ENCODE assay signal across 13 cellular contexts in genomic region chr14:24032727-24033418, GRCh38. TPM values are rescaled to one million over a fixed set of nuclear protein-coding genes. Genes with fewer than 3 reads are reported as not detected.
DNase-seq lines count a peak whose midpoint lies in the region; ATAC-seq and TF ChIP-seq lines count a peak whose summit lies in the region.
"Had no signal": no experiment of that assay in that cellular context is flagged by ENCODE, and none has a peak within 500 bp of the region (broad histone marks: within the 10 kb centered on the region; RNA-seq: fewer than 3 reads in every experiment).

No MANE protein-coding gene starts in this region.

- CTCF ChIA-PET in MCF 10A (lab: Yijun Ruan, JAX), result interaction anchor here (0.6 to 1.4 kb wide), 4 partner anchors 19 to 1133 kb away, joined by 3 read pairs; partner anchors contain the start of gene CARMIL3
- CTCF ChIA-PET in GM10248 (lab: Yijun Ruan, JAX), result interaction anchor here (0.9 to 1.5 kb wide), 3 partner anchors 15 to 61 kb away, joined by 3 to 4 read pairs (median 3); no protein-coding TSS in a partner anchor

- peaks cover 6% of the 10 kb centered on the region for H3K27me3 Mint-ChIP-seq in MCF 10A (ENCODE audit: insufficient read depth, unreplicated experiment)

- DNase-seq in MCF 10A (ENCODE audit: unreplicated experiment), result peak; percentile 91
- no peak for DNase-seq in breast epithelium (ENCODE audit: low spot score in 2 of 2)
- DNase-seq in SIG-M5 treated with dmso at 0.1 percent for 504 hours (lab: John Stamatoyannopoulos, UW; ENCODE audit: unreplicated experiment), result peak; percentile 83
- DNase-seq in foreskin keratinocyte, result peak; percentile 87
- no peak for DNase-seq in aorta
- DNase-seq in NCI-H187 treated with DMSO at 0.1 percent for 48 hours (lab: John Stamatoyannopoulos, UW), result no peak
- DNase-seq in GM10248 (ENCODE audit: extremely low spot score), result no peak
- DNase-seq: activated CD4-positive, alpha-beta T cell treated with anti-CD3 and anti-CD28 coated beads, Interleukin-2, amount 50 U/mL, for 48 hours; activated naive CD8-positive, alpha-beta T cell treated with anti-CD3 and anti-CD28 coated beads, Interleukin-2, amount 10 ng/mL, durations not matched to agents 7 days and 5 days; lower lobe of right lung; NCI-H2227 treated with DMSO at 0.1 percent for 48 hours had no signal

- H3K36me3 ChIP-seq in breast epithelium (no peaks in the 10 kb centered on the region), aorta (ENCODE audit: control insufficient read depth in 1 of 2, insufficient read depth in 2 of 2, low read length in 1 of 2) (no peaks in the 10 kb centered on the region)
- H3K36me3 ChIP-seq: lower lobe of right lung had no signal

- H3K4me1 Mint-ChIP-seq in MCF 10A (ENCODE audit: insufficient read depth, unreplicated experiment), result peaks cover 11% of the 10 kb centered on the region

- 79 to 86% methylated on average over 2 of the region's 2 CpGs for WGBS in aorta, 2 donors

- H3K9me3 ChIP-seq in breast epithelium (peaks cover 0 to 8% of the 10 kb centered on the region in 2 donors), aorta (ENCODE audit: control insufficient read depth, low read length) (peaks cover 1% of the 10 kb centered on the region)

- H3K9me3 Mint-ChIP-seq in MCF 10A (ENCODE audit: unreplicated experiment), result peaks cover under 1% of the 10 kb centered on the region

- intact Hi-C loops in MCF 10A (cut with micrococcal nuclease), result no loop called here
- intact Hi-C loops in breast epithelium (cut with DNase I; ENCODE audit: low total_unique reads), result loop anchor here (10.0 kb wide), 1 partner anchor 48 kb away; the partner anchor contains the start of gene DHRS4L2
- intact Hi-C loops in aorta (cut with DNase I), result no loop called here

- H3K27me3 ChIP-seq in breast epithelium (no peaks in the 10 kb centered on the region), foreskin keratinocyte (no peaks in the 10 kb centered on the region), aorta (ENCODE audit: control insufficient read depth in 1 of 2, insufficient read depth in 2 of 2, low read length in 1 of 2) (no peaks in the 10 kb centered on the region)

- H3K27ac ChIP-seq in breast epithelium, result no peak overlapping the region
- H3K27ac ChIP-seq in foreskin keratinocyte, result no peak overlapping the region
- H3K27ac ChIP-seq in aorta (ENCODE audit: low read depth in 1 of 2, low read length in 2 of 2), result no peak overlapping the region
- H3K27ac ChIP-seq: lower lobe of right lung had no signal

- no peak overlapping the region for H3K27ac Mint-ChIP-seq in MCF 10A (ENCODE audit: low read depth, unreplicated experiment)
- H3K27ac Mint-ChIP-seq: activated naive CD8-positive, alpha-beta T cell treated with anti-CD3 and anti-CD28 coated beads, Interleukin-2, amount 10 ng/mL, durations not matched to agents 7 days and 5 days had no signal

- H3K36me3 Mint-ChIP-seq in MCF 10A (ENCODE audit: insufficient read depth, unreplicated experiment), result no peaks in the 10 kb centered on the region

- H3K4me1 ChIP-seq in breast epithelium (no peaks in the 10 kb centered on the region), foreskin keratinocyte (no peaks in the 10 kb centered on the region), aorta (ENCODE audit: control insufficient read depth in 1 of 2, insufficient read depth in 2 of 2, low read length in 2 of 2) (no peaks in the 10 kb centered on the region)

- ATAC-seq in foreskin keratinocyte, result peak; percentile 27
- ATAC-seq in aorta (ENCODE audit: low FRiP score), result peak; percentile 33
- ATAC-seq in HG02571 (IDR thresholded peaks at IDR 0.05; ENCODE audit: unreplicated experiment), result no peak
- ATAC-seq: lower lobe of right lung had no signal

- H3K4me3 Mint-ChIP-seq in MCF 10A (ENCODE audit: unreplicated experiment), result no peak overlapping the region
- H3K4me3 Mint-ChIP-seq: activated naive CD8-positive, alpha-beta T cell treated with anti-CD3 and anti-CD28 coated beads, Interleukin-2, amount 10 ng/mL, durations not matched to agents 7 days and 5 days had no signal

- POLR2A ChIA-PET in MCF 10A (lab: Yijun Ruan, JAX) (interaction anchor here (0.5 to 0.9 kb wide), 3 partner anchors 14 to 1051 kb away, joined by 3 read pairs; partner anchors contain the start of gene AJUBA), GM10248 (lab: Yijun Ruan, JAX) (no interaction called here)

- TF ChIP-seq POLR2A in breast epithelium (IDR thresholded peaks at IDR 0.05), result no peak

- H3K4me3 ChIP-seq in breast epithelium, result no peak overlapping the region
- no peak overlapping the region for H3K4me3 ChIP-seq in aorta (ENCODE audit: low read length in 2 of 2)
- H3K4me3 ChIP-seq: lower lobe of right lung had no signal

- TF ChIP-seq CTCF in MCF 10A (IDR thresholded peaks at IDR 0.05; ENCODE audit: unreplicated experiment) (no peak), breast epithelium (IDR thresholded peaks at IDR 0.05) (no peak), foreskin keratinocyte (conservative IDR thresholded peaks at IDR 0.05) (no peak), GM10248 (IDR thresholded peaks at IDR 0.05; ENCODE audit: control extremely low read depth, extremely low read depth, low read depth, missing control alignments) (no peak)

- BruUV-seq in MCF 10A (replicated peaks; lab: Mats Ljungman, UMichigan), result no TSS peak

RNA-seq across cellular contexts. Expression of gene CARMIL3, which starts 18.9 kb away (rescaled TPM):
- total RNA-seq in MCF 10A (2022) (0.20 TPM in 1 of 2 replicates, not detected in the other), breast epithelium (under 1 TPM; 0.16 to 0.98 (median 0.73) TPM), foreskin keratinocyte (0.07 TPM in 2 replicates), aorta (under 1 TPM; 0.24 to 0.42 TPM)
- polyA plus RNA-seq in foreskin keratinocyte (0.03 TPM in 1 of 2 replicates, not detected in the other), aorta (under 1 TPM in 1 of 2 donors, not detected in 1; 0.43 TPM)

RNA-seq across cellular contexts. Expression of gene CPNE6, which starts 38.5 kb away (rescaled TPM):
- total RNA-seq in MCF 10A (2022), result not detected in 2 replicates
- not detected for total RNA-seq in breast epithelium
- total RNA-seq in foreskin keratinocyte, result not detected in 2 replicates
- not detected in 2 replicates for polyA plus RNA-seq in foreskin keratinocyte
- total RNA-seq in aorta, result under 1 TPM; 0.71 to 0.99 TPM
- under 1 TPM; 0.03 to 0.25 TPM for polyA plus RNA-seq in aorta
- total RNA-seq: A673, lower lobe of right lung had no signal

RNA-seq across cellular contexts. Expression of gene DHRS4L2, which starts 44.1 kb away (rescaled TPM):
- total RNA-seq in MCF 10A (2022), result 18.1 and 20.8 TPM in 2 replicates
- 10 to 100 TPM; 13.4 to 22.9 (median 16.8) TPM for total RNA-seq in breast epithelium
- total RNA-seq in foreskin keratinocyte, result 18.4 and 27.7 TPM in 2 replicates
- 29.5 and 43.7 TPM in 2 replicates for polyA plus RNA-seq in foreskin keratinocyte
- total RNA-seq in aorta, result 10 to 100 TPM; 15.1 to 17.5 TPM
- 10 to 100 TPM; 22.2 to 44.3 TPM for polyA plus RNA-seq in aorta

Comparison
In these comparisons a context has a peak if more than half of its experiments do, and no peak if none do; other contexts are left out.
1. DNase-seq: peak in MCF 10A (single experiment), SIG-M5 treated with dmso at 0.1 percent for 504 hours (single experiment) and foreskin keratinocyte (2 of 2); none in breast epithelium (0 of 2), aorta (0 of 2), NCI-H187 treated with DMSO at 0.1 percent for 48 hours (single experiment) and GM10248 (single experiment).